In the genomic region with DNA sequence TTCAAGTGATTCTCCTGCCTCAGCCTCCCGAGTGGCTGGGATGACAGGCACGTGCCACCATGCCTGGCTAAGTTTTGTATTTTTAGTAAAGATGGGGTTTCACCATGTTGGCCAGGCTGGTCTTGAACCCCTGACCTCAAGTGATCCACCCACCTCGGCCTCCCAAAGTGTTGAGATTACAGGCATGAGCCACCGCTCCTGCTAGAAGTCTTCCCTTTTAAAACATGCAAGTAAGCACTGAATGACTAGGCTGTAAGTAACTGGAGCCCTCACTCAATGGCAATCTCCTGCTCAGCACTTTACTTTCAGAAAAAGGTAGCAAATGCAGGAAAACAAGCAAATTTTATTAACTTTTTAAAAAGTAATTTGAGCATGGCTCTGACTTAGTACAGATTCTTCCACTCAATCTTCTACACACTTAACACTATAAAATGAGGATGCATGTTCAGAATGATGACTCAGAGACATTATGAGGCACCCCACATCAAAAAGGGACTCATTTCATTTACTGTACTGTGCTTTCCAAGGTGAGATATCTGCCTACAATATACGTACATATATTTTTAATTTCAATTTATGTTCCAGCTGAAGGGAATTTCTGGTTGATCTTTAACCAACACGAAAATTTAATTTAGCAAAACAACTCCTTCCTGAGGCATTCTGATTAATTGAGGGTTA, we compare ENCODE assay signal across 15 cellular contexts. TPM values are rescaled to one million over a fixed set of nuclear protein-coding genes. Genes with fewer than 3 reads are reported as not detected.
A peak's percentile ranks its signal among the peaks of the same experiment; 100 is the strongest.
DNase-seq lines count a peak whose midpoint lies in the region; ATAC-seq, FAIRE-seq and TF ChIP-seq lines count a peak whose summit lies in the region.
"Had no signal": no experiment of that assay in that cellular context is flagged by ENCODE, and none has a peak within 500 bp of the region (broad histone marks: within the 10 kb centered on the region; RNA-seq: fewer than 3 reads in every experiment).

No MANE protein-coding gene starts in this region.

- H3K36me3 Mint-ChIP-seq in CD8-positive, alpha-beta memory T cell = no peaks in the 10 kb centered on the region
- H3K36me3 Mint-ChIP-seq in activated T-helper 17 cell treated with anti-CD3 and anti-CD28 coated beads, Interleukin-2, amount 50 U/mL, for 72 hours (ENCODE audit: low read depth) = no peaks in the 10 kb centered on the region

- peak overlapping the region; percentile 82 for H3K27ac ChIP-seq in CD8-positive, alpha-beta memory T cell (ENCODE audit: low read depth, low read length)
- H3K27ac ChIP-seq: lower lobe of right lung, neutrophil, sigmoid colon had no signal

- peak overlapping the region; percentile 72; the same call in 1 of the 2 replicates for H2AFZ ChIP-seq in Loucy (ENCODE audit: low read length)

- peaks cover 84 to 89% (median 88%) of the 10 kb centered on the region in 3 donors for H3K4me1 Mint-ChIP-seq in CD8-positive, alpha-beta memory T cell
- H3K4me1 Mint-ChIP-seq in activated T-helper 17 cell treated with anti-CD3 and anti-CD28 coated beads, Interleukin-2, amount 50 U/mL, for 72 hours = peaks cover 62% of the 10 kb centered on the region

- peak overlapping the region; percentile 80 to 98 (median 95) for H3K27ac Mint-ChIP-seq in CD8-positive, alpha-beta memory T cell
- H3K27ac Mint-ChIP-seq in activated T-helper 17 cell treated with anti-CD3 and anti-CD28 coated beads, Interleukin-2, amount 50 U/mL, for 72 hours = peak overlapping the region; percentile 88
- H3K27ac Mint-ChIP-seq: dendritic cell treated with granulocyte-macrophage colony-stimulating factor and Interleukin-4, amounts not matched to agents 40 ng/mL and 50 ng/mL, for 4 days had no signal

- H3K9me3 Mint-ChIP-seq in CD8-positive, alpha-beta memory T cell = no peaks in the 10 kb centered on the region
- no peaks in the 10 kb centered on the region for H3K9me3 Mint-ChIP-seq in activated T-helper 17 cell treated with anti-CD3 and anti-CD28 coated beads, Interleukin-2, amount 50 U/mL, for 72 hours
- H3K9me3 Mint-ChIP-seq: dendritic cell treated with granulocyte-macrophage colony-stimulating factor and Interleukin-4, amounts not matched to agents 40 ng/mL and 50 ng/mL, for 4 days had no signal

- intact Hi-C loops in mucosa of descending colon (cut with DNase I, micrococcal nuclease) = no loop called here

- no peak overlapping the region for H3K9ac ChIP-seq in Loucy (ENCODE audit: low read depth, low read length, poor library complexity, severe bottlenecking)

- H3K4me2 ChIP-seq in Loucy (ENCODE audit: low read depth, low read length, poor library complexity, severe bottlenecking) = peak overlapping the region; percentile 51

- H3K27me3 ChIP-seq in CD8-positive, alpha-beta memory T cell (ENCODE audit: insufficient read depth, low read length, poor library complexity, severe bottlenecking) = no peaks in the 10 kb centered on the region
- no peaks in the 10 kb centered on the region for H3K27me3 ChIP-seq in Loucy (ENCODE audit: insufficient read depth, low read length, poor library complexity, severe bottlenecking)
- H3K27me3 ChIP-seq: neutrophil, sigmoid colon, stomach had no signal

- H3K36me3 ChIP-seq in CD8-positive, alpha-beta memory T cell (ENCODE audit: insufficient read depth, low read length) = no peaks in the 10 kb centered on the region
- H3K36me3 ChIP-seq in Loucy (ENCODE audit: insufficient read depth, low read length) (no peaks in the 10 kb centered on the region), mucosa of descending colon (ENCODE audit: low read depth) (no peaks in the 10 kb centered on the region)
- H3K36me3 ChIP-seq: lower lobe of right lung, neutrophil, sigmoid colon, stomach had no signal

- peak; percentile 81 for ATAC-seq in activated T-helper 17 cell treated with anti-CD3 and anti-CD28 coated beads, Interleukin-2, amount 50 U/mL, for 72 hours (replicated peaks)
- ATAC-seq in mucosa of descending colon = peak; percentile 63
- ATAC-seq: lower lobe of right lung had no signal

- no peaks in the 10 kb centered on the region for H3F3A ChIP-seq in Loucy (ENCODE audit: low read depth)

- H3K27me3 Mint-ChIP-seq in CD8-positive, alpha-beta memory T cell = no peaks in the 10 kb centered on the region
- H3K27me3 Mint-ChIP-seq in activated T-helper 17 cell treated with anti-CD3 and anti-CD28 coated beads, Interleukin-2, amount 50 U/mL, for 72 hours = no peaks in the 10 kb centered on the region

- no peaks in the 10 kb centered on the region for H3K9me3 ChIP-seq in CD8-positive, alpha-beta memory T cell (ENCODE audit: low read length)
- H3K9me3 ChIP-seq in Loucy (ENCODE audit: insufficient read depth, low read depth, low read length) (no peaks in the 10 kb centered on the region), mucosa of descending colon (no peaks in the 10 kb centered on the region)
- H3K9me3 ChIP-seq: lower lobe of right lung, neutrophil, sigmoid colon, stomach had no signal

- peak overlapping the region; percentile 61 to 82 (median 80) for H3K4me3 Mint-ChIP-seq in CD8-positive, alpha-beta memory T cell
- H3K4me3 Mint-ChIP-seq in activated T-helper 17 cell treated with anti-CD3 and anti-CD28 coated beads, Interleukin-2, amount 50 U/mL, for 72 hours = peak overlapping the region; percentile 88
- H3K4me3 Mint-ChIP-seq: dendritic cell treated with granulocyte-macrophage colony-stimulating factor and Interleukin-4, amounts not matched to agents 40 ng/mL and 50 ng/mL, for 4 days had no signal

- DNase-seq in CD8-positive, alpha-beta memory T cell = peak in 2 of 5 donors; percentile 64 to 71
- DNase-seq in mucosa of descending colon (no peak), DMS53 (lab: John Stamatoyannopoulos, UW) (no peak), D721Med (ENCODE audit: insufficient read length, low spot score) (no peak)
- DNase-seq in stimulated activated CD4-positive, alpha-beta T cell treated with anti-CD3 and anti-CD28 coated beads, Interleukin-4, amount 100 ng/mL, for 24 hours = no peak
- DNase-seq: anterior cingulate cortex, lower lobe of right lung, NCI-H1436, sigmoid colon, stomach had no signal

- H3K4me3 ChIP-seq in CD8-positive, alpha-beta memory T cell (ENCODE audit: low read length) = peak overlapping the region; percentile 40
- H3K4me3 ChIP-seq in Loucy (ENCODE audit: low read length, poor library complexity, severe bottlenecking) (peak overlapping the region; percentile 34), mucosa of descending colon (no peak overlapping the region)
- H3K4me3 ChIP-seq: lower lobe of right lung, sigmoid colon, stomach had no signal

- POLR2A ChIA-PET in CD8-positive, alpha-beta memory T cell (lab: Charles Lee) = interaction anchor here (0.7 to 1.1 kb wide), 5 partner anchors 9 to 409 kb away, joined by 3 to 5 read pairs (median 4); a partner anchor contains a TSS

- H3K79me2 ChIP-seq in Loucy (ENCODE audit: insufficient read depth, low read length) = no peaks in the 10 kb centered on the region

- no peak for FAIRE-seq in D721Med (lab: Jason Lieb, UNC)
- FAIRE-seq: H54 had no signal

- H3K9me2 ChIP-seq in Loucy (replicated peaks; ENCODE audit: low read depth, low read length) = no peaks in the 10 kb centered on the region

- peaks cover 62% of the 10 kb centered on the region for H3K4me1 ChIP-seq in CD8-positive, alpha-beta memory T cell (ENCODE audit: insufficient read depth, low read length)
- peaks cover 37% of the 10 kb centered on the region for H3K4me1 ChIP-seq in Loucy (ENCODE audit: insufficient read depth, low read length, poor library complexity, severe bottlenecking)
- no peaks in the 10 kb centered on the region for H3K4me1 ChIP-seq in mucosa of descending colon (ENCODE audit: low read depth)
- H3K4me1 ChIP-seq: lower lobe of right lung, sigmoid colon, stomach had no signal

- H4K20me1 ChIP-seq in Loucy (ENCODE audit: insufficient read depth, low read length, poor library complexity, severe bottlenecking) = no peaks in the 10 kb centered on the region

- TF ChIP-seq CTCF in Loucy (conservative IDR thresholded peaks at IDR 0.05; ENCODE audit: low read length) = no peak
- no peak for TF ChIP-seq CTCF in mucosa of descending colon (IDR thresholded peaks at IDR 0.05)
- TF ChIP-seq CTCF in D721Med (IDR thresholded peaks at IDR 0.05; ENCODE audit: insufficient read depth, missing control alignments) = no peak

- CTCF ChIA-PET in CD8-positive, alpha-beta memory T cell (lab: Charles Lee) = interaction anchor here (0.9 to 1.7 kb wide), 5 partner anchors 11 to 51 kb away, joined by 3 to 5 read pairs (median 3); no protein-coding TSS in a partner anchor

RNA-seq across cellular contexts. Expression of a gene that starts 6.6 kb away (rescaled TPM):
- 10 to 100 TPM; 72.4 to 76.1 TPM for total RNA-seq in CD8-positive, alpha-beta memory T cell
- polyA plus RNA-seq in CD8-positive, alpha-beta memory T cell = 77.9 TPM
- 10 to 100 TPM; 75.4 to 85.4 TPM for total RNA-seq in activated T-helper 17 cell treated with anti-CD3 and anti-CD28 coated beads, Interleukin-2, amount 50 U/mL, for 72 hours
- total RNA-seq in mucosa of descending colon = 10 to 100 TPM; 52.2 to 66.4 (median 57.6) TPM
